In the genomic region with DNA sequence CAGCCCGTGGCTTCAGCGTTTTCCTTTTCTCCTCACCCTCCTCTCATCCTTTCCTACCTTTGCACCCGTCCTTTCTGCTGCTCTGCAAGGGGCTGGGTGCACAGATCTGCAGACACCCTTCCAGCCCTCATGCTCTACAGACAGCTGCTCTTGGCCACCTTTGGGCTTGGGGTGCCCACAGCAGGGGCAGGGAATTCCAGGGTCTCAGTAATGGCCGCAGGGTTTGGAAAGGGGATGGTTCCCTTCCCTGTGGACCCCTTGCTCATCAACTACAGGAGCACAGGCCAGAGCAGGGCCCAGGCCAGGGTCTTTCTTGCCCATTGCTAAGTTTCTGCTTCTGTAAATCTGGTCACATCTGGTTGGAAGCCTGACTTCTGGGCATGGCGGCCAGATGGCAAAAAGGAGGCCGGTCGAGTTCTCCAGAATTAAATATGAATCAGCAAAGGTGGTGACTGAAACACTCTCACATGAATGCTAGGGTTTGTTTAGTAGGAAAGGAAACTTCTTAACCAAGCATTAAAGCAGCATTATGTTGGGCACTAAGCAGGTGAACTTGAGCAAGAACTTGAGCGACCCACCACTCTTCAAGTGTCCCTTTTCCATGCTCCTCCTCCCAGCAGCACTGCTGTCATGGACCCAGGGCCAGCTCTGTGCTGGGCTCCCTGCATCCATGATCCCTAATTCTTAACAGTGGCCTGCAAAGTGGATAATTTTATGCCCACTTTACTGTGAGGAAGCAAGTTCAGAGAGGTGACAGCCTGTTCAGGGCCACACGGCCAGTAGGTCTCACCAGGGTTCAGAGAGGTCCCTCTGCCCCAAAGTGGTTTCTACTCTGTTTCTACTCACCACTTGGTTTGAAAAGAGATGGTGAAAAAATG, we compare ENCODE assay signal across 11 cellular contexts. TPM values are rescaled to one million over a fixed set of nuclear protein-coding genes. Genes with fewer than 3 reads are reported as not detected.
DNase-seq lines count a peak whose midpoint lies in the region; ATAC-seq and TF ChIP-seq lines count a peak whose summit lies in the region.
"Had no signal": no experiment of that assay in that cellular context is flagged by ENCODE, and none has a peak within 500 bp of the region (broad histone marks: within the 10 kb centered on the region; RNA-seq: fewer than 3 reads in every experiment).

No MANE protein-coding gene starts in this region.

- no peaks in the 10 kb centered on the region for H3K79me2 ChIP-seq in hepatocyte

- no peak for DNase-seq in activated CD4-positive, alpha-beta T cell treated with anti-CD3 and anti-CD28 coated beads, Interleukin-2, amount 10 ng/mL, durations not matched to agents 7 days and 5 days
- no peak for DNase-seq in activated CD4-positive, alpha-beta T cell treated with anti-CD3 and anti-CD28 coated beads for 1 hour
- DNase-seq in MCF 10A (ENCODE audit: unreplicated experiment) (no peak), right lobe of liver (no peak), dedifferentiated amniotic fluid mesenchymal stem cell (ENCODE audit: extremely low spot score) (no peak), hepatocyte (ENCODE audit: low spot score) (no peak)
- DNase-seq in stimulated activated naive B cell treated with anti-CD40 and anti-IgM and Interleukin-4, amounts not matched to agents 10 μg/mL and 1 μg/mL and 100 μg/mL, for 72 hours = no peak
- DNase-seq: Karpas-422; mesenchymal stem cell; stimulated activated CD4-positive, alpha-beta T cell treated with anti-CD3 and anti-CD28 coated beads, Interleukin-4, amount 100 ng/mL, for 1 hour had no signal

- ATAC-seq in right lobe of liver (peak in 2 of 4 donors; percentile 1 to 2), GM18502 (IDR thresholded peaks at IDR 0.05; ENCODE audit: poor library complexity, unreplicated experiment) (no peak)
- no peak for ATAC-seq in stimulated activated naive B cell treated with anti-CD40 and anti-IgM and Interleukin-4, amounts not matched to agents 10 μg/mL and 1 μg/mL and 100 μg/mL, for 72 hours (replicated peaks)

- 53% methylated on average over 8 of the region's 9 CpGs for WGBS in right lobe of liver (ENCODE audit: insufficient coverage, low coverage, low lambda C conversion rate, missing lambda C conversion rate)
- WGBS in hepatocyte (ENCODE audit: low lambda C conversion rate, missing lambda C conversion rate) = 83% methylated on average over 9 of the region's 9 CpGs

- H3K4me3 Mint-ChIP-seq in activated CD4-positive, alpha-beta T cell treated with anti-CD3 and anti-CD28 coated beads, Interleukin-2, amount 10 ng/mL, durations not matched to agents 7 days and 5 days = peak overlapping the region; percentile 65
- H3K4me3 Mint-ChIP-seq in MCF 10A (ENCODE audit: unreplicated experiment) = peak overlapping the region; percentile 75
- H3K4me3 Mint-ChIP-seq in stimulated activated naive B cell treated with anti-CD40 and anti-IgM and Interleukin-4, amounts not matched to agents 10 μg/mL and 1 μg/mL and 100 μg/mL, for 72 hours = peak overlapping the region; percentile 71 to 73

- H3K36me3 ChIP-seq in right lobe of liver (peaks cover 0 to under 1% (median 0%) of the 10 kb centered on the region in 4 donors), hepatocyte (replicated peaks; ENCODE audit: insufficient read depth, low read depth) (no peaks in the 10 kb centered on the region)

- H3K4me2 ChIP-seq in hepatocyte = no peak overlapping the region

- H3K27me3 ChIP-seq in right lobe of liver (no peaks in the 10 kb centered on the region), hepatocyte (no peaks in the 10 kb centered on the region)

- H3K9me3 Mint-ChIP-seq in activated CD4-positive, alpha-beta T cell treated with anti-CD3 and anti-CD28 coated beads, Interleukin-2, amount 10 ng/mL, durations not matched to agents 7 days and 5 days = peaks cover 5% of the 10 kb centered on the region
- H3K9me3 Mint-ChIP-seq in MCF 10A (ENCODE audit: unreplicated experiment) = no peaks in the 10 kb centered on the region
- H3K9me3 Mint-ChIP-seq in stimulated activated naive B cell treated with anti-CD40 and anti-IgM and Interleukin-4, amounts not matched to agents 10 μg/mL and 1 μg/mL and 100 μg/mL, for 72 hours = peaks cover 0 to 1% of the 10 kb centered on the region in 2 donors

- TSS peak; percentile 29 for BruUV-seq in MCF 10A (replicated peaks; lab: Mats Ljungman, UMichigan)

- no peak overlapping the region for H2AFZ ChIP-seq in hepatocyte

- no peak for TF ChIP-seq CTCF in MCF 10A (IDR thresholded peaks at IDR 0.05; ENCODE audit: unreplicated experiment)
- no peak for TF ChIP-seq CTCF in right lobe of liver (IDR thresholded peaks at IDR 0.05)
- TF ChIP-seq CTCF in hepatocyte (IDR thresholded peaks at IDR 0.05; ENCODE audit: poor library complexity) = no peak

- CTCF ChIA-PET in activated CD4-positive, alpha-beta T cell treated with anti-CD3 and anti-CD28 coated beads, Interleukin-2, amount 10 ng/mL, durations not matched to agents 7 days and 5 days (lab: Charles Lee) = no interaction called here
- CTCF ChIA-PET in MCF 10A (lab: Yijun Ruan, JAX) = interaction anchor here (0.7 to 3.4 kb wide), 3 partner anchors 14 to 228 kb away, joined by 3 to 20 read pairs (median 9); no protein-coding TSS in a partner anchor

- H3K4me1 ChIP-seq in right lobe of liver = peaks cover 0 to 33% (median 2%) of the 10 kb centered on the region in 4 donors
- no peaks in the 10 kb centered on the region for H3K4me1 ChIP-seq in hepatocyte (ENCODE audit: insufficient read depth)

- intact Hi-C loops in MCF 10A (cut with micrococcal nuclease) = no loop called here
- intact Hi-C loops in right lobe of liver (cut with DNase I) = no loop called here

- peaks cover 24% of the 10 kb centered on the region for H3K27me3 Mint-ChIP-seq in activated CD4-positive, alpha-beta T cell treated with anti-CD3 and anti-CD28 coated beads, Interleukin-2, amount 10 ng/mL, durations not matched to agents 7 days and 5 days
- no peaks in the 10 kb centered on the region for H3K27me3 Mint-ChIP-seq in MCF 10A (ENCODE audit: insufficient read depth, unreplicated experiment)
- no peaks in the 10 kb centered on the region for H3K27me3 Mint-ChIP-seq in stimulated activated naive B cell treated with anti-CD40 and anti-IgM and Interleukin-4, amounts not matched to agents 10 μg/mL and 1 μg/mL and 100 μg/mL, for 72 hours

- H3K4me3 ChIP-seq in right lobe of liver (peak overlapping the region; percentile 66 to 94 (median 89)), hepatocyte (no peak overlapping the region)

- no peaks in the 10 kb centered on the region for H3K36me3 Mint-ChIP-seq in activated CD4-positive, alpha-beta T cell treated with anti-CD3 and anti-CD28 coated beads, Interleukin-2, amount 10 ng/mL, durations not matched to agents 7 days and 5 days (ENCODE audit: low read depth)
- H3K36me3 Mint-ChIP-seq in MCF 10A (ENCODE audit: insufficient read depth, unreplicated experiment) = peaks cover 26% of the 10 kb centered on the region
- peaks cover 6 to 17% of the 10 kb centered on the region in 2 donors for H3K36me3 Mint-ChIP-seq in stimulated activated naive B cell treated with anti-CD40 and anti-IgM and Interleukin-4, amounts not matched to agents 10 μg/mL and 1 μg/mL and 100 μg/mL, for 72 hours

- H3K4me1 Mint-ChIP-seq in activated CD4-positive, alpha-beta T cell treated with anti-CD3 and anti-CD28 coated beads, Interleukin-2, amount 10 ng/mL, durations not matched to agents 7 days and 5 days = peaks cover 10% of the 10 kb centered on the region
- peaks cover 18% of the 10 kb centered on the region for H3K4me1 Mint-ChIP-seq in MCF 10A (ENCODE audit: insufficient read depth, unreplicated experiment)
- H3K4me1 Mint-ChIP-seq in stimulated activated naive B cell treated with anti-CD40 and anti-IgM and Interleukin-4, amounts not matched to agents 10 μg/mL and 1 μg/mL and 100 μg/mL, for 72 hours = peaks cover 6 to 17% of the 10 kb centered on the region in 2 donors

- H3K27ac ChIP-seq in right lobe of liver (peak overlapping the region; percentile 36 to 93 (median 89)), hepatocyte (no peak overlapping the region)

- POLR2A ChIA-PET in activated CD4-positive, alpha-beta T cell treated with anti-CD3 and anti-CD28 coated beads, Interleukin-2, amount 10 ng/mL, durations not matched to agents 7 days and 5 days (lab: Charles Lee) = no interaction called here
- POLR2A ChIA-PET in MCF 10A (lab: Yijun Ruan, JAX) = interaction anchor here (0.9 to 2.2 kb wide), 2 partner anchors 13 to 18 kb away, joined by 3 to 20 read pairs; no protein-coding TSS in a partner anchor

- no peak for TF ChIP-seq POLR2A in right lobe of liver (IDR thresholded peaks at IDR 0.05)

- peak overlapping the region; percentile 36 for H3K27ac Mint-ChIP-seq in activated CD4-positive, alpha-beta T cell treated with anti-CD3 and anti-CD28 coated beads, Interleukin-2, amount 10 ng/mL, durations not matched to agents 7 days and 5 days
- H3K27ac Mint-ChIP-seq in MCF 10A (ENCODE audit: low read depth, unreplicated experiment) = peak overlapping the region; percentile 81
- H3K27ac Mint-ChIP-seq in stimulated activated naive B cell treated with anti-CD40 and anti-IgM and Interleukin-4, amounts not matched to agents 10 μg/mL and 1 μg/mL and 100 μg/mL, for 72 hours = peak overlapping the region; percentile 86

- no peaks in the 10 kb centered on the region for H4K20me1 ChIP-seq in hepatocyte (ENCODE audit: insufficient read depth, poor library complexity, severe bottlenecking)

- no peaks in the 10 kb centered on the region for H3K9me3 ChIP-seq in right lobe of liver
- H3K9me3 ChIP-seq in hepatocyte (ENCODE audit: low read depth) = no peaks in the 10 kb centered on the region

- H3K9me2 ChIP-seq in hepatocyte (replicated peaks; ENCODE audit: insufficient read depth) = no peaks in the 10 kb centered on the region

RNA-seq across cellular contexts. Expression of a gene that starts 1.5 kb away (rescaled TPM):
- 1 to 10 TPM; 1.0 to 1.1 TPM for total RNA-seq in activated CD4-positive, alpha-beta T cell treated with anti-CD3 and anti-CD28 coated beads, Interleukin-2, amount 10 ng/mL, durations not matched to agents 7 days and 5 days
- total RNA-seq in MCF 10A (2022) (21.7 and 25.5 TPM in 2 replicates), right lobe of liver (100 to 1,000 TPM in 5 of 6 experiments, 10 to 100 TPM in 1; 85.0 to 304 (median 130) TPM), hepatocyte (14.8 and 16.1 TPM in 2 replicates)
- 8.8 and 13.2 TPM in 2 replicates for polyA plus RNA-seq in hepatocyte

Comparison
In these comparisons a context has a peak if more than half of its experiments do, and no peak if none do; other contexts are left out.
1. H3K27ac Mint-ChIP-seq: peak in every context shown above with its lines; median percentile 86 in stimulated activated naive B cell treated with anti-CD40 and anti-IgM and Interleukin-4, amounts not matched to agents 10 μg/mL and 1 μg/mL and 100 μg/mL, for 72 hours; 81 in MCF 10A; 36 in activated CD4-positive, alpha-beta T cell treated with anti-CD3 and anti-CD28 coated beads, Interleukin-2, amount 10 ng/mL, durations not matched to agents 7 days and 5 days.